In the genomic region with DNA sequence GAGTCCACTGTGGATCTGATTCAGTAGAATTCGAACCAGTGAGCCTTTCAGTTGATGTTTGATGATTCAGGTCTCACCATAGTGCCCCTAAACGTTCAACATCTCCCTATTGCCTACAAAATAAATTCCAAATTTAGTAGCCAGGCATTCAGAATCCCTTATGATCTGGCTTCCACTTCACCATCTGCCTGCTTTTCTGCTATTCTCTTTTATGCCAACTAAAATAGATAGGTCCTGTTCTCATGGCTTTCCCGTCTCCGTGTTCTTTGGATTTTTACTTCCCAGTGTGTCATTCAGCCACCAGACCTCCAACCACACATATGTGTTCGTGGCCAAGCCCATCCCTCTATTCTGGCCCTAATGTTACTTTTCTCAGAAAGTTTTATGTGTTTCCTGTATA, we compare ENCODE assay signal across 22 cellular contexts.
"Had no signal": no experiment of that assay in that cellular context is flagged by ENCODE, and none has a peak within 500 bp of the region (broad histone marks: within the 10 kb centered on the region; RNA-seq: fewer than 3 reads in every experiment).

No MANE protein-coding gene starts in this region.

- DNase-seq: dermis blood vessel endothelial cell; dorsolateral prefrontal cortex; effector CD4-positive, alpha-beta T cell; effector memory CD4-positive, alpha-beta T cell; foreskin keratinocyte; heart left ventricle; hypothalamus; immature natural killer cell; islet precursor cell; kidney; kidney glomerular epithelial cell; left colon; left ventricle myocardium superior; lower lobe of right lung; mesenchymal stem cell; midbrain; naive thymus-derived CD4-positive, alpha-beta T cell had no signal

- H3K27ac ChIP-seq: coronary artery, esophagus muscularis mucosa, foreskin keratinocyte, gastroesophageal sphincter, heart left ventricle, hepatocyte, lower lobe of right lung had no signal

- ATAC-seq: foreskin keratinocyte; gastroesophageal sphincter; heart left ventricle; left colon; left lobe of liver; left ventricle myocardium superior; lower lobe of right lung; naive thymus-derived CD4-positive, alpha-beta T cell had no signal

- H3K36me3 ChIP-seq: esophagus muscularis mucosa, gastroesophageal sphincter, heart left ventricle, lower lobe of right lung had no signal

- H3K9me3 ChIP-seq: esophagus muscularis mucosa, gastroesophageal sphincter, heart left ventricle, lower lobe of right lung had no signal

- H3K4me3 ChIP-seq: coronary artery, dorsolateral prefrontal cortex, esophagus muscularis mucosa, gastroesophageal sphincter, heart left ventricle, hepatocyte, lower lobe of right lung had no signal

- H3K27me3 ChIP-seq: dorsolateral prefrontal cortex, esophagus muscularis mucosa, foreskin keratinocyte, gastroesophageal sphincter, heart left ventricle, hepatocyte had no signal

- H3K4me1 ChIP-seq: esophagus muscularis mucosa, foreskin keratinocyte, gastroesophageal sphincter, heart left ventricle, lower lobe of right lung had no signal
